ENCODE assay signal across 2 cellular contexts in the genomic region with DNA sequence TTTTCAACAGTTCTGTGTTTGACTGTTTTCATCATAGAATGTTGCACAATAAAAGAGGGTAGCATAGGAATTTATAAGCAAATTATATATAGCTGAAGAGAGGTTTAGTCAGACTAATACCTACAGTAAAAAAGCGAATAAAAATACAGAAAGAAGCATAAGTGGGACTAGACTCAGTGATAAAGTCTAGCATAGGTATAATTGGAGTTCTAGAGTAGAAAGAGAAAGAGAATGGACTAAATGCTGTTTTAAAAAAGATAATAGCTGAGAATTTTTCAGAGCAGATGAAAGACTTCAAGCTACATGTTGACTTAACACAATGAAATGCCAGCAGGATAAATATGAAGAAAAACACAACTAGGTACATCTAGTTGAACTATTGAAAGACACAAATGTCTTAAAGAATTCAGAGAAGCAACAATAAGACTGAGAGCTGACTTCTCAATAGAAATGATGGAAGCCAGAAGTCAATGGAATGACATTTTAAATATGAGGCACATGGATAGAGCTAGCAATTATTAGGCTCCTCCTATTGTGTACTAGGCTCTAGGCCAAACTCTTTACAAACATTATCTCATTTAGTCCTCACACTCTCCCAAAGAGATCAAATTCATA.
TF ChIP-seq lines count a peak whose summit lies in the region.

No MANE protein-coding gene starts in this region.

TF ChIP-seq in HepG2, 621 proteins besides CTCF, POLR2A, EP300 and RAD21:
- TF ChIP-seq ZNF317 (CRISPR knock-in tag; IDR thresholded peaks at IDR 0.05) (0 out of 2 replicates have a peak, but pooled peaks have one; percentile 23), ZMAT3 (CRISPR knock-in tag; conservative IDR thresholded peaks at IDR 0.05) (no peak), ZFP62 (CRISPR knock-in tag; IDR thresholded peaks at IDR 0.05) (no peak)

TF ChIP-seq in WTC11, 78 proteins besides CTCF, POLR2A, EP300 and RAD21:
- TF ChIP-seq ZNF317 (CRISPR knock-in tag; IDR thresholded peaks at IDR 0.05; ENCODE audit: borderline replicate concordance, low read depth) (peak; percentile 93), JUN (CRISPR knock-in tag; IDR thresholded peaks at IDR 0.05) (no peak)
